In the genomic region with DNA sequence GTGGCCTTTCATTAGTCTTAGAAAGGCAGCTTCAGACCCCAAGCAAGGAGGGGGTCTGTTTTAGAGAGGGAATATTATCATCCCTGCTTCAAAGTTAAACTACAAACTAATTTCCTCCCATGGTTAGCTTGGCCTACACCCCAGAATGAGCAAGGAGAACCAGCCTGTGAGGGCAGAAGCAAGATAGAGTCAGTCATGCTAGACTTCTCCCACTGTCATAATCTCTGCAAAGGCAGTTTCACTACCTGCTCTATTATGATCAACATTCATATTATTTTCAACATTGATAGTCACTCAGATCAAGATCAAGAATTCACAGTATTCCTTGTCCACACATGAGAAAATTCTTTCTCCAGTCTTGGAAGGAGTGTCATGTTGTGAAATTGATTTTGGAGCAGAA, we compare ENCODE assay signal across 24 cellular contexts.
"Had no signal": no experiment of that assay in that cellular context is flagged by ENCODE, and none has a peak within 500 bp of the region (broad histone marks: within the 10 kb centered on the region; RNA-seq: fewer than 3 reads in every experiment).

No MANE protein-coding gene starts in this region.

- H3K4me1 Mint-ChIP-seq: activated CD4-positive, alpha-beta memory T cell treated with anti-CD3 and anti-CD28 coated beads, Interleukin-2, amount 10 ng/mL, durations not matched to agents 7 days and 5 days; activated CD4-positive, alpha-beta T cell treated with anti-CD3 and anti-CD28 coated beads, Interleukin-2, amount 10 ng/mL, durations not matched to agents 7 days and 5 days; activated T-helper 17 cell treated with anti-CD3 and anti-CD28 coated beads, Interleukin-2, amount 50 U/mL, for 72 hours; nephron progenitor cell; T-helper 17 cell had no signal

- H3K27ac Mint-ChIP-seq: activated CD4-positive, alpha-beta memory T cell treated with anti-CD3 and anti-CD28 coated beads, Interleukin-2, amount 10 ng/mL, durations not matched to agents 7 days and 5 days; activated CD4-positive, alpha-beta T cell treated with anti-CD3 and anti-CD28 coated beads, Interleukin-2, amount 10 ng/mL, durations not matched to agents 7 days and 5 days; activated T-helper 17 cell treated with anti-CD3 and anti-CD28 coated beads, Interleukin-2, amount 50 U/mL, for 72 hours; nephron progenitor cell; T-helper 17 cell had no signal

- DNase-seq: activated CD4-positive, alpha-beta memory T cell treated with anti-CD3 and anti-CD28 coated beads, Interleukin-2, amount 10 ng/mL, durations not matched to agents 7 days and 5 days; activated CD4-positive, alpha-beta T cell treated with anti-CD3 and anti-CD28 coated beads, Interleukin-2, amount 10 ng/mL, durations not matched to agents 7 days and 5 days; activated CD4-positive, CD25-positive, alpha-beta regulatory T cell treated with anti-CD3 and anti-CD28 coated beads, Interleukin-2, amount 50 U/mL, for 72 hours; activated gamma-delta T cell treated with Interleukin-2 at 50 U/mL for 16 hours; activated naive CD4-positive, alpha-beta T cell treated with anti-CD3 and anti-CD28 coated beads, Interleukin-2, amount 50 U/mL, for 16 hours; activated T-cell treated with anti-CD3 and anti-CD28 coated beads, Interleukin-2, amount 50 U/mL, for 4 hours; amniotic stem cell; central memory CD4-positive, alpha-beta T cell; effector CD4-positive, alpha-beta T cell; esophagus squamous epithelium; foreskin melanocyte; heart right ventricle; kidney glomerular epithelial cell; nephron progenitor cell; pancreas; retina; stimulated activated CD4-positive, alpha-beta T cell treated with anti-CD3 and anti-CD28 coated beads, Interleukin-12 subunit alpha, Interleukin-12 subunit beta, amount 100 ng/mL, for 4 hours; stimulated activated CD4-positive, alpha-beta T cell treated with anti-CD3 and anti-CD28 coated beads, Interleukin-4, amount 100 ng/mL, for 1 hour; stomach; T-helper 17 cell; tibial artery had no signal

- ATAC-seq: activated T-cell treated with anti-CD3 and anti-CD28 coated beads, Interleukin-2, amount 50 U/mL, for 4 hours; activated T-helper 17 cell treated with anti-CD3 and anti-CD28 coated beads, Interleukin-2, amount 50 U/mL, for 72 hours; heart right ventricle; left lobe of liver; pancreas; sciatic nerve; T-helper 17 cell had no signal

- H3K9me3 Mint-ChIP-seq: activated CD4-positive, alpha-beta memory T cell treated with anti-CD3 and anti-CD28 coated beads, Interleukin-2, amount 10 ng/mL, durations not matched to agents 7 days and 5 days; activated CD4-positive, alpha-beta T cell treated with anti-CD3 and anti-CD28 coated beads, Interleukin-2, amount 10 ng/mL, durations not matched to agents 7 days and 5 days; activated T-cell treated with anti-CD3 and anti-CD28 coated beads, Interleukin-2, amount 50 U/mL, for 4 hours; activated T-helper 17 cell treated with anti-CD3 and anti-CD28 coated beads, Interleukin-2, amount 50 U/mL, for 72 hours had no signal

- H3K4me3 Mint-ChIP-seq: activated CD4-positive, alpha-beta memory T cell treated with anti-CD3 and anti-CD28 coated beads, Interleukin-2, amount 10 ng/mL, durations not matched to agents 7 days and 5 days; activated CD4-positive, alpha-beta T cell treated with anti-CD3 and anti-CD28 coated beads, Interleukin-2, amount 10 ng/mL, durations not matched to agents 7 days and 5 days; activated T-cell treated with anti-CD3 and anti-CD28 coated beads, Interleukin-2, amount 50 U/mL, for 4 hours; activated T-helper 17 cell treated with anti-CD3 and anti-CD28 coated beads, Interleukin-2, amount 50 U/mL, for 72 hours; nephron progenitor cell; T-helper 17 cell had no signal
